In the genomic region with DNA sequence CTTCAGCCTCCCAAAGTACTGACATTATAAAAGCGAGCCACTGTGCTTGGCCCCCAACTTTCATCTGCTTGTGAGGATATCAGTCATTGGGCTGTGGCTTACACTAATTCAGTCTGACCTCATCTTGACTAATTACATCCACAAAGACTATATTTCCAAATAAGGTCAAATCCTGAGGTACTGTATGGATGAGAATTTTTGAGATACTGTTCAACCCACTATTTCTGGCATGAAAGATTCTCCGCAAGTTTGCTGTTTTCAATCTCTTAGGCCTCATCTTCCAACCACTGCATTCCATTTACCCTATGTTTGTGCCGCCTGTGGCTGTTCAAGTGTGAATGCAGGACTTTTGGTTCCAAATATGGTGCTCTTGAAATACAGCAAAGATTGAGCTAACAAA, we compare ENCODE assay signal across 24 cellular contexts.
"Had no signal": no experiment of that assay in that cellular context is flagged by ENCODE, and none has a peak within 500 bp of the region (broad histone marks: within the 10 kb centered on the region; RNA-seq: fewer than 3 reads in every experiment).

No MANE protein-coding gene starts in this region.

- H3K27ac ChIP-seq: adrenal gland, esophagus squamous epithelium, parathyroid adenoma, suprapubic skin had no signal

- H3K9ac ChIP-seq: parathyroid adenoma had no signal

- H3K27me3 ChIP-seq: adrenal gland, esophagus squamous epithelium, suprapubic skin had no signal

- H3K79me2 ChIP-seq: parathyroid adenoma had no signal

- DNase-seq: activated CD4-positive, alpha-beta T cell treated with anti-CD3 and anti-CD28 coated beads, Interleukin-2, amount 50 U/mL, for 1 hour; activated CD8-positive, alpha-beta memory T cell treated with anti-CD3 and anti-CD28 coated beads, Interleukin-2, amount 50 U/mL, for 4 hours; activated naive CD4-positive, alpha-beta T cell treated with anti-CD3 and anti-CD28 coated beads, Interleukin-2, amount 50 U/mL, for 16 hours; activated T-cell treated with anti-CD3 and anti-CD28 coated beads, Interleukin-2, amount 50 U/mL, for 4 hours; adrenal gland; caudate nucleus; effector memory CD8-positive, alpha-beta T cell; esophagus squamous epithelium; foreskin fibroblast; glutamatergic neuron; hypothalamus; islet precursor cell; midbrain; stimulated activated CD4-positive, alpha-beta T cell treated with anti-CD3 and anti-CD28 coated beads, Interleukin-4, amount 100 ng/mL, for 1 hour; stimulated activated naive CD8-positive, alpha-beta T cell treated with anti-CD3 and anti-CD28 coated beads, Interleukin-15, amount 100 ng/mL, for 72 hours; T1000; trophoblast cell had no signal

- H2AFZ ChIP-seq: parathyroid adenoma had no signal

- H3K4me1 ChIP-seq: adrenal gland, esophagus squamous epithelium, parathyroid adenoma, suprapubic skin had no signal

- H3K4me3 ChIP-seq: adrenal gland, esophagus squamous epithelium, lung, smooth muscle cell, suprapubic skin had no signal

- ATAC-seq: activated CD4-positive, CD25-positive, alpha-beta regulatory T cell treated with anti-CD3 and anti-CD28 coated beads, Interleukin-2, amount 50 U/mL, for 24 hours; activated T-cell treated with anti-CD3 and anti-CD28 coated beads, Interleukin-2, amount 50 U/mL, for 4 hours; effector memory CD8-positive, alpha-beta T cell; left lobe of liver; sciatic nerve; stimulated activated naive CD8-positive, alpha-beta T cell treated with anti-CD3 and anti-CD28 coated beads, Interleukin-15, amount 100 ng/mL, for 72 hours had no signal

- H3K9me3 ChIP-seq: adrenal gland, esophagus squamous epithelium had no signal

- H3K4me2 ChIP-seq: smooth muscle cell had no signal

- H3K36me3 ChIP-seq: adrenal gland, esophagus squamous epithelium, suprapubic skin had no signal
